In the genomic region with DNA sequence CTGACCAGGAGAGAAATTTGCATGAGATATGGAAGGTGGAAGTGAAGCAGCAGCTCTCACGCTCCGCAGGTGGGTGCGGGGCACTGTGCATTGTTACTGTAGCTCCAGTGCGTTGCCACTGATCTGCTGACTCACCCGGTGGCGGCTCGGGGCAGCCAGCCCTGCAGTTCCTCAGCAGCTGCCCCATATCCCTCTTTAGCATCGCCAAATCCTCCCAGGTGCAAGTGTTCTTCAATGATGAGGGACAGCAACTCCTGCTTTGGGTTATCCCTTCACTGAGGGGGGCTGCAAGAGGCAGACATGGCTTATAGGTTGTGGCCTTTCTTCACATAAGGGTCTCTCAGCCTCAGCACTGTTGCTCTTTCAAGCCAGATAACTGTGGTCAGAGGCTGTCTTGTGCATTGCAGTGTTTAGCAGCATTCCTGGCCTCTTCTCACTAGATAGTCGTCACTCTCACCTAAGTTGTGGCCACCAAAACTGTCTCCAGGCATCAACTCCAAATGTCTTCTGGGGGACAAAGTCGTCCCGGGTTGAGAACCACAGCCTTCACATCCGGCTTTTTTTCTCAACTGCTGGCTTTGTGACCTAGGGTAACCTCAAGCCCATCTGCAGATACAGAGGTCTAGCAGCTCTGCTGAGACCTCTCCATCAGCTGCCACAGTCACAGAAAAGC, we compare ENCODE assay signal across 8 cellular contexts.
DNase-seq lines count a peak whose midpoint lies in the region; ATAC-seq and TF ChIP-seq lines count a peak whose summit lies in the region.

No MANE protein-coding gene starts in this region.

- H3K9ac ChIP-seq in SU-DHL-6 (ENCODE audit: low read length): peak overlapping the region; percentile 20; the same call in 1 of the 2 replicates

- H3K79me2 ChIP-seq in SU-DHL-6 (ENCODE audit: insufficient read depth, low read length): no peaks in the 10 kb centered on the region

- WGBS in testis, 2 donors: 69 to 70% methylated on average over 12 of the region's 12 CpGs

- no peak overlapping the region for H2AFZ ChIP-seq in SU-DHL-6 (ENCODE audit: low read depth, low read length, severe bottlenecking)

- H3K9me2 ChIP-seq in SU-DHL-6 (replicated peaks; ENCODE audit: insufficient read depth, low read length): no peaks in the 10 kb centered on the region

- no peaks in the 10 kb centered on the region for H4K20me1 ChIP-seq in SU-DHL-6 (ENCODE audit: low read depth, low read length)

- H3K9me3 Mint-ChIP-seq in activated naive CD8-positive, alpha-beta T cell treated with anti-CD3 and anti-CD28 coated beads, Interleukin-2, amount 10 ng/mL, durations not matched to agents 7 days and 5 days: no peaks in the 10 kb centered on the region

- no peaks in the 10 kb centered on the region for H3K36me3 Mint-ChIP-seq in activated naive CD8-positive, alpha-beta T cell treated with anti-CD3 and anti-CD28 coated beads, Interleukin-2, amount 10 ng/mL, durations not matched to agents 7 days and 5 days

- H3K4me2 ChIP-seq in SU-DHL-6 (ENCODE audit: low read depth, low read length, poor library complexity, severe bottlenecking): peak overlapping the region; percentile 56

- peaks cover 37% of the 10 kb centered on the region for H3K4me1 Mint-ChIP-seq in activated naive CD8-positive, alpha-beta T cell treated with anti-CD3 and anti-CD28 coated beads, Interleukin-2, amount 10 ng/mL, durations not matched to agents 7 days and 5 days

- no peaks in the 10 kb centered on the region for H3K9me3 ChIP-seq in SU-DHL-6 (ENCODE audit: insufficient read depth, low read length)
- no peaks in the 10 kb centered on the region for H3K9me3 ChIP-seq in mucosa of descending colon
- no peaks in the 10 kb centered on the region for H3K9me3 ChIP-seq in testis

- POLR2A ChIA-PET in activated naive CD8-positive, alpha-beta T cell treated with anti-CD3 and anti-CD28 coated beads, Interleukin-2, amount 10 ng/mL, durations not matched to agents 7 days and 5 days (lab: Charles Lee): interaction anchor here (0.7 to 1.2 kb wide), 3 partner anchors 71 to 183 kb away, joined by 3 to 4 read pairs (median 3); no protein-coding TSS in a partner anchor

- peaks cover 14% of the 10 kb centered on the region for H3F3A ChIP-seq in SU-DHL-6 (ENCODE audit: insufficient read depth)

- peaks cover 11% of the 10 kb centered on the region for H3K27me3 Mint-ChIP-seq in activated naive CD8-positive, alpha-beta T cell treated with anti-CD3 and anti-CD28 coated beads, Interleukin-2, amount 10 ng/mL, durations not matched to agents 7 days and 5 days

- DNase-seq in DMS53 treated with DMSO at 0.1 percent for 48 hours (lab: John Stamatoyannopoulos, UW; ENCODE audit: unreplicated experiment) (peak; percentile 23), HK-2 (ENCODE audit: unreplicated experiment) (peak; percentile 25), mucosa of descending colon (peak; percentile 39 to 70 (median 44)), testis (peak; percentile 59), NCI-H187 treated with DMSO at 0.1 percent for 48 hours (lab: John Stamatoyannopoulos, UW) (no peak)
- DNase-seq in activated naive CD8-positive, alpha-beta T cell treated with anti-CD3 and anti-CD28 coated beads, Interleukin-2, amount 10 ng/mL, durations not matched to agents 7 days and 5 days: peak; percentile 63

- TF ChIP-seq POLR2A in testis (IDR thresholded peaks at IDR 0.05): no peak

- peak overlapping the region; percentile 79 for H3K27ac Mint-ChIP-seq in activated naive CD8-positive, alpha-beta T cell treated with anti-CD3 and anti-CD28 coated beads, Interleukin-2, amount 10 ng/mL, durations not matched to agents 7 days and 5 days

- peak overlapping the region; percentile 75 for H3K4me3 Mint-ChIP-seq in activated naive CD8-positive, alpha-beta T cell treated with anti-CD3 and anti-CD28 coated beads, Interleukin-2, amount 10 ng/mL, durations not matched to agents 7 days and 5 days

- ATAC-seq in GM21367 (IDR thresholded peaks at IDR 0.05; ENCODE audit: unreplicated experiment) (peak; percentile 79), mucosa of descending colon (peak; percentile 86)
- ATAC-seq in activated naive CD8-positive, alpha-beta T cell treated with anti-CD3 and anti-CD28 coated beads, Interleukin-2, amount 10 ng/mL, durations not matched to agents 7 days and 5 days (ENCODE audit: low read depth): peak; percentile 91

- H3K36me3 ChIP-seq in SU-DHL-6 (ENCODE audit: low read length) (no peaks in the 10 kb centered on the region), mucosa of descending colon (ENCODE audit: low read depth) (no peaks in the 10 kb centered on the region), testis (ENCODE audit: low read depth, missing control alignments) (no peaks in the 10 kb centered on the region)

- H3K4me3 ChIP-seq in SU-DHL-6 (ENCODE audit: insufficient read depth, low read length, poor library complexity, severe bottlenecking) (peak overlapping the region; percentile 21), mucosa of descending colon (no peak overlapping the region), testis (no peak overlapping the region)

- H3K27me3 ChIP-seq in SU-DHL-6 (ENCODE audit: low read length) (no peaks in the 10 kb centered on the region), testis (no peaks in the 10 kb centered on the region)

- H3K27ac ChIP-seq in SU-DHL-6 (ENCODE audit: low read depth, low read length): peak overlapping the region; percentile 63
- H3K27ac ChIP-seq in testis: no peak overlapping the region

- TF ChIP-seq CTCF in SU-DHL-6 (IDR thresholded peaks at IDR 0.05; ENCODE audit: insufficient read depth, low read length, poor library complexity, severe bottlenecking) (no peak), mucosa of descending colon (IDR thresholded peaks at IDR 0.05) (no peak), testis (IDR thresholded peaks at IDR 0.05) (no peak)

- intact Hi-C loops in mucosa of descending colon (cut with DNase I, micrococcal nuclease) (no loop called here), testis (cut with DNase I; ENCODE audit: low total_unique reads) (no loop called here)

- no peaks in the 10 kb centered on the region for H3K4me1 ChIP-seq in mucosa of descending colon (ENCODE audit: low read depth)
- no peaks in the 10 kb centered on the region for H3K4me1 ChIP-seq in testis
